Comparison of ENCODE assay signal across 11 cellular contexts in the genomic region with DNA sequence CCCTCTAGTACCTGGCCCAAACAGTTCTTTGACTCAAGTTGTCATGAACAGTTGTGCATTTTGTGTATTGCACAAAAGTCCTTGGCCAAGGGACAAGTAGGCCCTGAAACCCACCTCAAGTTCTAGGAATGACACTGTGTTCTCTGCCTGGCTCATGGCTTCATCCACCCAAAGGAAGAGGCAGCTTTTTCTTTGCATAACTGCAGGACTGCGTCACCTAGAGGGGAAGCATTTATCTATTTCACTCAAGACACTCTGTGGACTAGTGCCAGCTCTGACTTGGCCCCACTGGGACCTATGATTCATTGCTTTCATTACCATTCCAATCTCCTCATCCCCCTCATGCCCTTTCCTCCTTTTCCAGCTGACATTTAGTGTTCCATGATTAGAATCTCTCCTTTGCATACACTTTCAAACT.
DNase-seq lines count a peak whose midpoint lies in the region; ATAC-seq, FAIRE-seq and TF ChIP-seq lines count a peak whose summit lies in the region.
"Had no signal": no experiment of that assay in that cellular context is flagged by ENCODE, and none has a peak within 500 bp of the region (broad histone marks: within the 10 kb centered on the region; RNA-seq: fewer than 3 reads in every experiment).

No MANE protein-coding gene starts in this region.

- H3K9me3 Mint-ChIP-seq in astrocyte (ENCODE audit: unreplicated experiment), result peaks cover 2% of the 10 kb centered on the region
- H3K9me3 Mint-ChIP-seq: naive B cell had no signal

- H3K9ac ChIP-seq in astrocyte (ENCODE audit: low read length), result no peak overlapping the region

- no peak overlapping the region for H3K4me3 ChIP-seq in astrocyte (ENCODE audit: insufficient read depth, low read depth, low read length)
- H3K4me3 ChIP-seq in right cardiac atrium (ENCODE audit: low read length), result no peak overlapping the region

- H3K36me3 ChIP-seq in astrocyte (ENCODE audit: insufficient read depth, low read length), result no peaks in the 10 kb centered on the region

- H3K4me1 ChIP-seq in astrocyte (ENCODE audit: insufficient read depth, low read length) (peaks cover 22% of the 10 kb centered on the region), right cardiac atrium (ENCODE audit: control insufficient read depth, insufficient read depth, low read length) (no peaks in the 10 kb centered on the region)

- in situ Hi-C loops in ACHN (cut with HindIII; ENCODE audit: low pct_ligation_motif_present, low pct_unique_long_range_greater_than_20kb, low sequenced_read_pairs), result no loop called here

- H3K27ac Mint-ChIP-seq in astrocyte (ENCODE audit: unreplicated experiment), result no peak overlapping the region
- H3K27ac Mint-ChIP-seq: naive B cell had no signal

- ATAC-seq in right cardiac atrium (peak; percentile 33 to 76), HG03460 (IDR thresholded peaks at IDR 0.05; ENCODE audit: unreplicated experiment) (no peak), GM21367 (IDR thresholded peaks at IDR 0.05; ENCODE audit: unreplicated experiment) (no peak)

- H3K27ac ChIP-seq in astrocyte (ENCODE audit: low read depth, low read length) (no peak overlapping the region), right cardiac atrium (ENCODE audit: low read length) (no peak overlapping the region)

- H3K4me2 ChIP-seq in astrocyte (ENCODE audit: low read length), result peak overlapping the region; percentile 66

- H3K79me2 ChIP-seq in astrocyte (ENCODE audit: insufficient read depth, low read length), result no peaks in the 10 kb centered on the region

- no peak overlapping the region for H2AFZ ChIP-seq in astrocyte (ENCODE audit: low read depth, low read length)

- DNase-seq in ACHN (peak; percentile 94), HS-27A (ENCODE audit: low read depth) (peak; percentile 99), astrocyte (ENCODE audit: low read depth) (peak; percentile 95), right cardiac atrium (peak; percentile 53 to 61 (median 55)), NCI-H748 treated with DMSO at 0.1 percent for 48 hours (lab: John Stamatoyannopoulos, UW) (no peak)
- DNase-seq in activated naive CD4-positive, alpha-beta T cell treated with Interleukin-2 at 50 U/mL for 16 hours, result no peak
- DNase-seq: naive B cell, NCI-H1105 treated with DMSO at 0.1 percent for 48 hours, T-helper 2 cell had no signal

- H3K36me3 Mint-ChIP-seq in astrocyte (ENCODE audit: low read depth, unreplicated experiment), result no peaks in the 10 kb centered on the region
- H3K36me3 Mint-ChIP-seq: naive B cell had no signal

- H3K27me3 Mint-ChIP-seq in astrocyte (ENCODE audit: low read depth, unreplicated experiment), result peaks cover 7% of the 10 kb centered on the region
- H3K27me3 Mint-ChIP-seq: naive B cell had no signal

- WGBS in right cardiac atrium, result 36% methylated on average over 1 of the region's 1 CpG

- peak; percentile 90 for FAIRE-seq in astrocyte (lab: Jason Lieb, UNC)

- TF ChIP-seq CTCF in astrocyte (IDR thresholded peaks at IDR 0.05; ENCODE audit: insufficient read depth, low read depth, low read length), result no peak

- peaks cover 5% of the 10 kb centered on the region for H3K4me1 Mint-ChIP-seq in astrocyte (ENCODE audit: low read depth, unreplicated experiment)

- intact Hi-C loops in right cardiac atrium (cut with DNase I), result no loop called here

- no peak overlapping the region for H3K4me3 Mint-ChIP-seq in astrocyte (ENCODE audit: unreplicated experiment)
- H3K4me3 Mint-ChIP-seq: naive B cell had no signal

- H3K9me3 ChIP-seq in astrocyte (ENCODE audit: insufficient read depth, low read depth, low read length) (no peaks in the 10 kb centered on the region), right cardiac atrium (ENCODE audit: control insufficient read depth, low read length) (no peaks in the 10 kb centered on the region)

- no peaks in the 10 kb centered on the region for H4K20me1 ChIP-seq in astrocyte (ENCODE audit: insufficient read depth, low read length)

- H3K27me3 ChIP-seq in astrocyte (ENCODE audit: insufficient read depth, low read length) (peaks cover 2% of the 10 kb centered on the region), right cardiac atrium (ENCODE audit: control insufficient read depth, insufficient read depth) (no peaks in the 10 kb centered on the region)

Comparison
In these comparisons a context has a peak if more than half of its experiments do, and no peak if none do; other contexts are left out.
1. DNase-seq: peak in ACHN (single experiment), HS-27A (single experiment), astrocyte (single experiment) and right cardiac atrium (3 of 3); none in activated naive CD4-positive, alpha-beta T cell treated with Interleukin-2 at 50 U/mL for 16 hours (single experiment) and NCI-H748 treated with DMSO at 0.1 percent for 48 hours (single experiment).
2. ATAC-seq: peak in right cardiac atrium (2 of 2); none in HG03460 (single experiment) and GM21367 (single experiment).